In the genomic region with DNA sequence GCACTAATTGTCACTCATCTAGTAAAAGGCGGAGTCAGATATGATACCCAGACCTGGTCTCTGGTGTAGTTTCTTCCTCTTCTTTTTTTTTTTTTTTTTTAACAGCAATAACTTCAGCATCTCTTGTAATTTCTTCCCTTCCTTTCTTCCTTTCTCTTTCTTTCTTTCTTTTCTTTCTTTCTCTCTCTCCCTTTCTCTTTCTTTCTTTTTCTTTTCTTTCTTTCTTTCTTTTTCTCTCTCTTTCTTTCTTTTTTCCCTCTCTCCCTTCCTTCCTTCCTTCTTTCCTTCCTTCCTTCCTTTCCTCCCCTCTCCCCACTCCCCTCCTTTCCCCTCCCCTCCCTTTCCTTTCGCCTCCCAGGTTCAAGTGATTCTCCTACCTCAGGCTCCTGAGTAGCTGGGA, we compare ENCODE assay signal across 25 cellular contexts. TPM values are rescaled to one million over a fixed set of nuclear protein-coding genes. Genes with fewer than 3 reads are reported as not detected.
DNase-seq lines count a peak whose midpoint lies in the region; ATAC-seq and TF ChIP-seq lines count a peak whose summit lies in the region.
"Had no signal": no experiment of that assay in that cellular context is flagged by ENCODE, and none has a peak within 500 bp of the region (broad histone marks: within the 10 kb centered on the region; RNA-seq: fewer than 3 reads in every experiment).

No MANE protein-coding gene starts in this region.

- H3K27me3 ChIP-seq in left ventricle myocardium inferior (ENCODE audit: low read depth) (no peaks in the 10 kb centered on the region), right atrium auricular region (no peaks in the 10 kb centered on the region)
- H3K27me3 ChIP-seq: BE2C, BLaER1 had no signal

- H3K4me3 Mint-ChIP-seq in WTC11 (no peak overlapping the region), nephron progenitor cell (no peak overlapping the region)
- no peak overlapping the region for H3K4me3 Mint-ChIP-seq in central memory CD8-positive, alpha-beta T cell
- H3K4me3 Mint-ChIP-seq: CD14-positive monocyte; CD4-positive, alpha-beta memory T cell; CD4-positive, CD25-positive, alpha-beta regulatory T cell; CD8-positive, alpha-beta memory T cell had no signal

- no peaks in the 10 kb centered on the region for H3K4me1 ChIP-seq in HEK293 (ENCODE audit: control insufficient read depth, insufficient read depth, low read length)
- H3K4me1 ChIP-seq in left ventricle myocardium inferior = no peaks in the 10 kb centered on the region
- H3K4me1 ChIP-seq in right atrium auricular region = no peaks in the 10 kb centered on the region
- H3K4me1 ChIP-seq: BLaER1 had no signal

- in situ Hi-C loops in GM13976 (cut with MboI; ENCODE audit: low sequenced_read_pairs, unreplicated experiment) = no loop called here

- no peaks in the 10 kb centered on the region for H3K36me3 ChIP-seq in HEK293 (ENCODE audit: control insufficient read depth in 2 of 2, insufficient read depth in 1 of 2, low read length in 2 of 2)
- H3K36me3 ChIP-seq in left ventricle myocardium inferior = no peaks in the 10 kb centered on the region
- H3K36me3 ChIP-seq in right atrium auricular region = no peaks in the 10 kb centered on the region
- H3K36me3 ChIP-seq: BE2C, BLaER1 had no signal

- H3K4me1 Mint-ChIP-seq in WTC11 (no peaks in the 10 kb centered on the region), nephron progenitor cell (peaks cover 10% of the 10 kb centered on the region)
- peaks cover 8% of the 10 kb centered on the region for H3K4me1 Mint-ChIP-seq in central memory CD8-positive, alpha-beta T cell

- DNase-seq in WTC11 (ENCODE audit: low spot score) (no peak), nephron progenitor cell (no peak), left ventricle myocardium inferior (no peak), right atrium auricular region (ENCODE audit: low spot score) (no peak), GM13976 (ENCODE audit: low spot score) (no peak)
- DNase-seq in central memory CD8-positive, alpha-beta T cell (ENCODE audit: low spot score in 2 of 2) = no peak
- DNase-seq: 8988T; ACHN; BE2C; C1 segment of cervical spinal cord; CD4-positive, alpha-beta memory T cell; CD4-positive, CD25-positive, alpha-beta regulatory T cell; CD8-positive, alpha-beta memory T cell; COR-L47; DMS 273 treated with DMSO at 0.1 percent for 48 hours; DMS153; DMS53; DMS79; DND-41; EL; GDM1 had no signal

- H3K27me3 Mint-ChIP-seq in WTC11 (ENCODE audit: low read depth) (no peaks in the 10 kb centered on the region; the same call in 1 of the 2 replicates), nephron progenitor cell (ENCODE audit: low read depth, poor library complexity) (peaks cover 10% of the 10 kb centered on the region)
- H3K27me3 Mint-ChIP-seq in central memory CD8-positive, alpha-beta T cell = no peaks in the 10 kb centered on the region
- H3K27me3 Mint-ChIP-seq: CD4-positive, alpha-beta memory T cell; CD4-positive, CD25-positive, alpha-beta regulatory T cell had no signal

- TF ChIP-seq CTCF in HEK293 (tag by site-specific recombination; IDR thresholded peaks at IDR 0.05) (no peak), WTC11 (IDR thresholded peaks at IDR 0.05) (no peak), nephron progenitor cell (IDR thresholded peaks at IDR 0.05) (no peak), left ventricle myocardium inferior (IDR thresholded peaks at IDR 0.05; ENCODE audit: borderline replicate concordance) (no peak), right atrium auricular region (IDR thresholded peaks at IDR 0.05) (no peak), GM13976 (IDR thresholded peaks at IDR 0.05; ENCODE audit: borderline replicate concordance, control extremely low read depth, extremely low read depth, insufficient read depth, missing control alignments) (no peak)

- ATAC-seq in WTC11 = no peak
- ATAC-seq in central memory CD8-positive, alpha-beta T cell (replicated peaks; ENCODE audit: extremely low read depth, poor library complexity, severe bottlenecking) = no peak
- ATAC-seq: GM12878 had no signal

- H3K9me3 Mint-ChIP-seq in WTC11 = no peaks in the 10 kb centered on the region
- H3K9me3 Mint-ChIP-seq in central memory CD8-positive, alpha-beta T cell = no peaks in the 10 kb centered on the region
- peaks cover 3% of the 10 kb centered on the region for H3K9me3 Mint-ChIP-seq in nephron progenitor cell
- H3K9me3 Mint-ChIP-seq: CD4-positive, alpha-beta memory T cell; CD4-positive, CD25-positive, alpha-beta regulatory T cell; CD8-positive, alpha-beta memory T cell had no signal

- intact Hi-C loops in left ventricle myocardium inferior (cut with micrococcal nuclease) = no loop called here

- CTCF ChIA-PET in HEK293 (lab: Yijun Ruan, JAX) = interaction anchor here (0.6 kb wide), 1 partner anchor 454 kb away, joined by 5 read pairs; no protein-coding TSS in a partner anchor
- CTCF ChIA-PET in WTC11 (lab: Charles Lee) = no interaction called here

- H3K36me3 Mint-ChIP-seq in WTC11 (no peaks in the 10 kb centered on the region), nephron progenitor cell (ENCODE audit: low read depth) (no peaks in the 10 kb centered on the region)
- no peaks in the 10 kb centered on the region for H3K36me3 Mint-ChIP-seq in central memory CD8-positive, alpha-beta T cell (ENCODE audit: insufficient read depth)
- H3K36me3 Mint-ChIP-seq: CD14-positive monocyte; CD4-positive, alpha-beta memory T cell; CD8-positive, alpha-beta memory T cell had no signal

- POLR2A ChIA-PET in HEK293 (lab: Yijun Ruan, JAX) = no interaction called here
- POLR2A ChIA-PET in WTC11 (lab: Charles Lee) = interaction anchor here (0.6 kb wide), 1 partner anchor 106 kb away, joined by 3 read pairs; no protein-coding TSS in a partner anchor

- no peak overlapping the region for H3K27ac ChIP-seq in HEK293 (ENCODE audit: extremely low read depth, low read depth, low read length)
- no peak overlapping the region for H3K27ac ChIP-seq in left ventricle myocardium inferior (replicated peaks)
- no peak overlapping the region for H3K27ac ChIP-seq in right atrium auricular region
- H3K27ac ChIP-seq: BLaER1 had no signal

- H3K4me3 ChIP-seq in HEK293 (ENCODE audit: low read depth, low read length) (no peak overlapping the region), left ventricle myocardium inferior (no peak overlapping the region), right atrium auricular region (no peak overlapping the region)
- H3K4me3 ChIP-seq: BLaER1, GM12878 had no signal

- H3K27ac Mint-ChIP-seq in WTC11 (no peak overlapping the region), nephron progenitor cell (peak overlapping the region; percentile 20)
- H3K27ac Mint-ChIP-seq in central memory CD8-positive, alpha-beta T cell (ENCODE audit: low read depth) = peak overlapping the region; percentile 50
- H3K27ac Mint-ChIP-seq: CD14-positive monocyte; CD4-positive, CD25-positive, alpha-beta regulatory T cell had no signal

- no peaks in the 10 kb centered on the region for H3K9me3 ChIP-seq in HEK293 (ENCODE audit: control insufficient read depth, insufficient read depth, low read depth, low read length)
- no peaks in the 10 kb centered on the region for H3K9me3 ChIP-seq in left ventricle myocardium inferior (replicated peaks)
- H3K9me3 ChIP-seq in right atrium auricular region = no peaks in the 10 kb centered on the region
- H3K9me3 ChIP-seq: BE2C, BLaER1 had no signal

TF ChIP-seq in HEK293, 187 proteins besides CTCF, POLR2A, EP300 and RAD21 (continues in another document):
- no peak for TF ChIP-seq ZFP69B (tag by site-specific recombination; IDR thresholded peaks at IDR 0.05)
- TF ChIP-seq ZNF366 (tag by site-specific recombination; conservative IDR thresholded peaks at IDR 0.05) = peak; percentile 75

TF ChIP-seq in WTC11, 78 proteins besides CTCF, POLR2A, EP300 and RAD21:
- no peak for TF ChIP-seq SP1 (CRISPR knock-in tag; conservative IDR thresholded peaks at IDR 0.05)
- TF ChIP-seq, protein P1, sequence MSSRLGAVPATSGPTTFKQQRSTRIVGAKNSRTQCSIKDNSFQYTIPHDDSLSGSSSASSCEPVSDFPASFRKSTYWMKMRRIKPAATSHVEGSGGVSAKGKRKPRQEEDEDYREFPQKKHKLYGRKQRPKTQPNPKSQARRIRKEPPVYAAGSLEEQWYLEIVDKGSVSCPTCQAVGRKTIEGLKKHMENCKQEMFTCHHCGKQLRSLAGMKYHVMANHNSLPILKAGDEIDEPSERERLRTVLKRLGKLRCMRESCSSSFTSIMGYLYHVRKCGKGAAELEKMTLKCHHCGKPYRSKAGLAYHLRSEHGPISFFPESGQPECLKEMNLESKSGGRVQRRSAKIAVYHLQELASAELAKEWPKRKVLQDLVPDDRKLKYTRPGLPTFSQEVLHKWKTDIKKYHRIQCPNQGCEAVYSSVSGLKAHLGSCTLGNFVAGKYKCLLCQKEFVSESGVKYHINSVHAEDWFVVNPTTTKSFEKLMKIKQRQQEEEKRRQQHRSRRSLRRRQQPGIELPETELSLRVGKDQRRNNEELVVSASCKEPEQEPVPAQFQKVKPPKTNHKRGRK (CRISPR knock-in tag; IDR thresholded peaks at IDR 0.05; ENCODE audit: borderline replicate concordance) = 0 out of 2 replicates have a peak, but pooled peaks have one; percentile 22

RNA-seq across cellular contexts. Expression of a gene that starts 25.9 kb away (rescaled TPM):
- total RNA-seq in WTC11 (2021) (54.8 to 67.3 TPM (median 62.9 TPM) in 3 replicates), left ventricle myocardium inferior (24.3 TPM), right atrium auricular region (10 to 100 TPM; 12.4 to 16.8 TPM)
